ENCODE assay signal across 14 cellular contexts in genomic region chr11:47111318-47111804, GRCh38.
A peak's percentile ranks its signal among the peaks of the same experiment; 100 is the strongest.
DNase-seq lines count a peak whose midpoint lies in the region; ATAC-seq and TF ChIP-seq lines count a peak whose summit lies in the region.
"Had no signal": no experiment of that assay in that cellular context is flagged by ENCODE, and none has a peak within 500 bp of the region (broad histone marks: within the 10 kb centered on the region; RNA-seq: fewer than 3 reads in every experiment).

No MANE protein-coding gene starts in this region.

- no peaks in the 10 kb centered on the region for H3K79me2 ChIP-seq in OCI-LY1 (ENCODE audit: insufficient read depth, low read length)

- peak overlapping the region; percentile 56 for H3K4me3 ChIP-seq in OCI-LY1 (ENCODE audit: low read depth, low read length, poor library complexity, severe bottlenecking)
- H3K4me3 ChIP-seq: heart right ventricle, ovary had no signal

- H3K27ac ChIP-seq in OCI-LY1 (ENCODE audit: low read depth, low read length, poor library complexity, severe bottlenecking) = peak overlapping the region; percentile 99
- H3K27ac ChIP-seq: heart right ventricle, ovary had no signal

- peak overlapping the region; percentile 76 for H3K4me2 ChIP-seq in OCI-LY1 (ENCODE audit: low read length)

- DNase-seq in GM10248 (ENCODE audit: extremely low spot score) (peak; percentile 77), activated gamma-delta T cell treated with Interleukin-2 at 50 U/mL for 16 hours (no peak), UCSD-AML1 (lab: John Stamatoyannopoulos, UW; ENCODE audit: unreplicated experiment) (no peak)
- DNase-seq in central memory CD4-positive, alpha-beta T cell = no peak
- DNase-seq: activated CD4-positive, alpha-beta T cell treated with anti-CD3 and anti-CD28 coated beads for 1 hour; CD4-positive, alpha-beta T cell; heart right ventricle; NCI-H82; ovary had no signal

- H3K4me1 ChIP-seq in OCI-LY1 (ENCODE audit: insufficient read depth, low read length, severe bottlenecking) = peaks cover 65% of the 10 kb centered on the region

- H3F3A ChIP-seq in OCI-LY1 (ENCODE audit: insufficient read depth, low read length) = peaks cover 4% of the 10 kb centered on the region; the same call in 1 of the 2 replicates

- H3K9me3 ChIP-seq in OCI-LY1 (ENCODE audit: low read length) = no peaks in the 10 kb centered on the region
- H3K9me3 ChIP-seq: ovary had no signal

- ATAC-seq in GM21447 (IDR thresholded peaks at IDR 0.05; ENCODE audit: unreplicated experiment) (peak; percentile 94), HG03439 (IDR thresholded peaks at IDR 0.05; ENCODE audit: unreplicated experiment) (peak; percentile 92), HG03457 (IDR thresholded peaks at IDR 0.05; ENCODE audit: unreplicated experiment) (no peak)
- ATAC-seq: HCT116, heart right ventricle had no signal

- CTCF ChIA-PET in GM10248 (lab: Yijun Ruan, JAX) = interaction anchor here (0.6 to 2.3 kb wide), 3 partner anchors 11 to 42 kb away, joined by 3 to 9 read pairs (median 4); no protein-coding TSS in a partner anchor

- peak overlapping the region; percentile 62 for H3K9ac ChIP-seq in OCI-LY1 (ENCODE audit: low read length)

- no peaks in the 10 kb centered on the region for H4K20me1 ChIP-seq in OCI-LY1 (ENCODE audit: insufficient read depth, low read length)

- H3K9me2 ChIP-seq in OCI-LY1 (ENCODE audit: low read depth, low read length) = no peaks in the 10 kb centered on the region

- H3K36me3 ChIP-seq in OCI-LY1 (ENCODE audit: insufficient read depth, low read length) = no peaks in the 10 kb centered on the region
- H3K36me3 ChIP-seq: heart right ventricle, ovary had no signal

- TF ChIP-seq CTCF in GM10248 (IDR thresholded peaks at IDR 0.05; ENCODE audit: control extremely low read depth, extremely low read depth, low read depth, missing control alignments) = no peak
- TF ChIP-seq CTCF in OCI-LY1 (IDR thresholded peaks at IDR 0.05; ENCODE audit: low read length) = no peak

- no peaks in the 10 kb centered on the region for H3K27me3 ChIP-seq in OCI-LY1 (ENCODE audit: insufficient read depth, low read length)
- H3K27me3 ChIP-seq: heart right ventricle, ovary had no signal

- H2AFZ ChIP-seq in OCI-LY1 (ENCODE audit: low read length) = no peak overlapping the region

- POLR2A ChIA-PET in GM10248 (lab: Yijun Ruan, JAX) = no interaction called here
